ENCODE assay signal across 8 cellular contexts in the genomic region with DNA sequence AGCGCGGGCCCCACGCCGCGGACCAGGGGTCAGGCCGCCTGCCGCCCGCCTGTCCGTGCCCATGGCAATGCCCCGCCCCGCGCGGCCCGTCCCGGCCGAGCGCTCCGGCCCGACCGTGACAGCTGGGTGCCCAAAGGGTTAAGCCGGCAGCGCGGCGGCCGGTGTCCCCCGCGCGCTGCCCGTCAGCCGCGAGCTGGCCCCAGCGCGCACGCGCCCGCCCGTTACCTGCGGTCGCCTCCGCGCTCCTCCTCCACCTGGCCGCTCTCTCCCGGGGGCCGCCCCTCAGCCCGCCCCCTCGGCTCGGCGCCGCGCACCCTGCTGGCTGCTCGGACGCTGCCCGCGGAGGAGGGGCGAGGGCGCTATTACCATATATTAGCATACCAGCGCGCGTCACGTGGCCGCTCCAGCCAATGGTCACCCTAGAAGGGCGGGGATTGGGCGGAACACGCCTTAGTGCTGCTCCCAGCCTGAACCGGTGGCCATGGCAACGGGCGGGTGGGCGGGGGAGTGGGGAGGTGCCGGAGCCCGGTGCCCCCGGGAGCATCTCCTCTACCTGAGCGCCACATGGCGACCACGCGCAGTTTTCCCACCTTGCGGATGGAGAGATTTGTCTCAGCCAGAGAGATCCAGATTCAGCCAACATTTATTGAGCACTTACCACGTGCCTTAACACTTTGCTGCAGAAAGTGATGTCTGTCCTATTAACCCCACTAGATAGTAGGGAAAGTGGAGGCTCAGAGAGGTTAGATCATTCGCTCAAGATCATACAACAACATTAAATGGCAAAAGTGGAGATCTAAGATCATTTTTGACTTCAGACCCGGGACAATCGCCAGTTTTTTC. TPM values are rescaled to one million over a fixed set of nuclear protein-coding genes. Genes with fewer than 3 reads are reported as not detected.
DNase-seq lines count a peak whose midpoint lies in the region; ATAC-seq and TF ChIP-seq lines count a peak whose summit lies in the region.

A gene with protein sequence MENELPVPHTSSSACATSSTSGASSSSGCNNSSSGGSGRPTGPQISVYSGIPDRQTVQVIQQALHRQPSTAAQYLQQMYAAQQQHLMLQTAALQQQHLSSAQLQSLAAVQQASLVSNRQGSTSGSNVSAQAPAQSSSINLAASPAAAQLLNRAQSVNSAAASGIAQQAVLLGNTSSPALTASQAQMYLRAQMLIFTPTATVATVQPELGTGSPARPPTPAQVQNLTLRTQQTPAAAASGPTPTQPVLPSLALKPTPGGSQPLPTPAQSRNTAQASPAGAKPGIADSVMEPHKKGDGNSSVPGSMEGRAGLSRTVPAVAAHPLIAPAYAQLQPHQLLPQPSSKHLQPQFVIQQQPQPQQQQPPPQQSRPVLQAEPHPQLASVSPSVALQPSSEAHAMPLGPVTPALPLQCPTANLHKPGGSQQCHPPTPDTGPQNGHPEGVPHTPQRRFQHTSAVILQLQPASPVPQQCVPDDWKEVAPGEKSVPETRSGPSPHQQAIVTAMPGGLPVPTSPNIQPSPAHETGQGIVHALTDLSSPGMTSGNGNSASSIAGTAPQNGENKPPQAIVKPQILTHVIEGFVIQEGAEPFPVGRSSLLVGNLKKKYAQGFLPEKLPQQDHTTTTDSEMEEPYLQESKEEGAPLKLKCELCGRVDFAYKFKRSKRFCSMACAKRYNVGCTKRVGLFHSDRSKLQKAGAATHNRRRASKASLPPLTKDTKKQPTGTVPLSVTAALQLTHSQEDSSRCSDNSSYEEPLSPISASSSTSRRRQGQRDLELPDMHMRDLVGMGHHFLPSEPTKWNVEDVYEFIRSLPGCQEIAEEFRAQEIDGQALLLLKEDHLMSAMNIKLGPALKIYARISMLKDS (minus strand): TSS at position 345 of the 843 bp plus-strand sequence. CDS start 55,556 bp downstream, outside the sequence.

- H3K36me3 Mint-ChIP-seq in CD14-positive monocyte = peaks cover 1 to 2% of the 10 kb centered on the region in 2 donors

- H3K4me3 Mint-ChIP-seq in CD14-positive monocyte = peak within 1 kb of the TSS; percentile 26 to 67

- H3K9me3 Mint-ChIP-seq in CD14-positive monocyte = no peaks in the 10 kb centered on the region

- 2% methylated on average over 40 to 80 of the region's 80 CpGs for WGBS in lung, 2 donors

- H3K36me3 ChIP-seq in effector memory CD4-positive, alpha-beta T cell (ENCODE audit: control insufficient read depth, insufficient read depth, low read length) = no peaks in the 10 kb centered on the region
- no peaks in the 10 kb centered on the region for H3K36me3 ChIP-seq in lung (ENCODE audit: control insufficient read depth in 2 of 2, insufficient read depth in 2 of 2, low read length in 2 of 2)

- ATAC-seq in GM19467 (IDR thresholded peaks at IDR 0.05; ENCODE audit: unreplicated experiment) (peak; percentile 91), lung (ENCODE audit: insufficient read depth, low FRiP score) (peak; percentile 94)

- H3K27me3 ChIP-seq in effector memory CD4-positive, alpha-beta T cell (replicated peaks; ENCODE audit: control insufficient read depth, insufficient read depth, low read length, poor library complexity, severe bottlenecking) = no peaks in the 10 kb centered on the region
- no peaks in the 10 kb centered on the region for H3K27me3 ChIP-seq in lung (ENCODE audit: control insufficient read depth, insufficient read depth)

- peaks cover 0 to 2% (median 0%) of the 10 kb centered on the region in 3 donors for H3K27me3 Mint-ChIP-seq in CD14-positive monocyte (ENCODE audit: low read depth in 3 of 3)

- DNase-seq in CD14-positive monocyte (ENCODE audit: low spot score) (peak; percentile 95), HS-27A (ENCODE audit: low read depth) (peak; percentile 87), NOMO-1 (lab: John Stamatoyannopoulos, UW; ENCODE audit: unreplicated experiment in 2 of 2) (peak; percentile 95), lung (ENCODE audit: low spot score) (peak; percentile 98)
- peak; percentile 84 to 91 for DNase-seq in activated CD8-positive, alpha-beta memory T cell treated with anti-CD3 and anti-CD28 coated beads for 4 hours (ENCODE audit: low read depth in 2 of 2)
- peak; percentile 89 to 90 (median 89) for DNase-seq in effector memory CD4-positive, alpha-beta T cell
- peak; percentile 66 to 85 (median 80) for DNase-seq in stimulated activated CD4-positive, alpha-beta T cell treated with anti-CD3 and anti-CD28 coated beads, TNF-alpha, amount 100 ng/mL, for 1 hour (ENCODE audit: low read depth in 3 of 3, low spot score in 1 of 3)

- H3K4me3 ChIP-seq in effector memory CD4-positive, alpha-beta T cell (ENCODE audit: insufficient read depth, low read depth, low read length, poor library complexity, severe bottlenecking) = peak within 1 kb of the TSS; percentile 55
- peak within 1 kb of the TSS; percentile 88 for H3K4me3 ChIP-seq in lung

- H3K4me1 Mint-ChIP-seq in CD14-positive monocyte = peaks cover 30% of the 10 kb centered on the region

- intact Hi-C loops in CD14-positive monocyte (cut with micrococcal nuclease) = loop anchor here in 1 of 2 donors (5.0 kb wide), 1 partner anchor 36 kb away; no protein-coding TSS in a partner anchor

- TF ChIP-seq CTCF in CD14-positive monocyte (IDR thresholded peaks at IDR 0.05) (peak; percentile 25), lung (IDR thresholded peaks at IDR 0.05; ENCODE audit: control extremely low read depth, extremely low read depth) (no peak)

- H3K4me1 ChIP-seq in effector memory CD4-positive, alpha-beta T cell (ENCODE audit: control insufficient read depth, insufficient read depth, low read length, poor library complexity, severe bottlenecking) = peaks cover 7% of the 10 kb centered on the region
- H3K4me1 ChIP-seq in lung (ENCODE audit: control insufficient read depth in 2 of 2, insufficient read depth in 2 of 2, low read length in 2 of 2) = peaks cover 4 to 48% of the 10 kb centered on the region in 2 donors

- peak within 1 kb of the TSS in 3 of 7 donors; percentile 11 to 83 (median 61) for H3K27ac Mint-ChIP-seq in CD14-positive monocyte

- no peaks in the 10 kb centered on the region for H3K9me3 ChIP-seq in effector memory CD4-positive, alpha-beta T cell (ENCODE audit: control insufficient read depth, low read length)
- H3K9me3 ChIP-seq in lung (ENCODE audit: control insufficient read depth in 2 of 2, insufficient read depth in 1 of 2, low read length in 1 of 2) = no peaks in the 10 kb centered on the region

- H3K27ac ChIP-seq in effector memory CD4-positive, alpha-beta T cell (ENCODE audit: insufficient read depth, low read length, poor library complexity, severe bottlenecking) = peak within 1 kb of the TSS; percentile 40
- peak within 1 kb of the TSS; percentile 48 to 91 for H3K27ac ChIP-seq in lung (ENCODE audit: low read depth in 1 of 2, low read length in 1 of 2)

RNA-seq across cellular contexts. Expression of the gene that starts here (rescaled TPM):
- polyA plus RNA-seq in CD14-positive monocyte (10 to 100 TPM; 18.9 to 53.1 TPM), lung (100 to 1,000 TPM; 102 to 311 TPM)
- total RNA-seq in lung = 100 to 1,000 TPM in 1 of 2 donors, 10 to 100 TPM in 1; 79.9 to 141 TPM

Comparison
In these comparisons a context has a peak if more than half of its experiments do, and no peak if none do; other contexts are left out.
1. Peak in every context shown above with its lines: DNase-seq, ATAC-seq, H3K4me3 ChIP-seq and H3K27ac ChIP-seq.